ENCODE assay signal across 8 cellular contexts in the genomic region with DNA sequence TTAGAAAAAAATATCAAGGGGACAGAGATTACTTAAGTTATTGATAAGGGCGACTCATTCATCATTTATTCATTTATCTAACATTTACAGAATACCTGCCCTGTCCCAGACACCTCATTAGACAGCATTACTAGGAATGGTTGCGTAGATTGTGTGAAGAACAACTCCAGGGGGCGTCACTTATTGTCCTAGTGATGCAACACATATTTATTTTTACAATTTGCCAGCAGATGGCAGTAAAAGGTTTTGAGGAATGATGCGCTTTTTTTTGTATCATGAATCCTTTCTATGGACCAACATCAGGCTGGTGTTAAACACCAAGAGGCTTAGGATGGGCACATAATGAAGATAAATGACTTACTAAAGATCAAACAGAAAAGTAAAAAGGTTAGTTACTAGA. TPM values are rescaled to one million over a fixed set of nuclear protein-coding genes. Genes with fewer than 3 reads are reported as not detected.
DNase-seq lines count a peak whose midpoint lies in the region; ATAC-seq lines count a peak whose summit lies in the region.

No MANE protein-coding gene starts in this region.

- ATAC-seq in HG03520 (IDR thresholded peaks at IDR 0.05; ENCODE audit: unreplicated experiment) (no peak), HG03439 (IDR thresholded peaks at IDR 0.05; ENCODE audit: unreplicated experiment) (no peak)
- ATAC-seq in stimulated activated naive CD8-positive, alpha-beta T cell treated with anti-CD3 and anti-CD28 coated beads, Interleukin-15, amount 100 ng/mL, for 72 hours = no peak

- no peak overlapping the region for H3K4me3 ChIP-seq in MG63

- H3K9me3 ChIP-seq in MG63 = no peaks in the 10 kb centered on the region

- H3K4me1 Mint-ChIP-seq in stimulated activated naive CD8-positive, alpha-beta T cell treated with anti-CD3 and anti-CD28 coated beads, Interleukin-15, amount 100 ng/mL, for 72 hours = no peaks in the 10 kb centered on the region

- H3K27ac Mint-ChIP-seq in stimulated activated naive CD8-positive, alpha-beta T cell treated with anti-CD3 and anti-CD28 coated beads, Interleukin-15, amount 100 ng/mL, for 72 hours = no peak overlapping the region

- H3K27me3 ChIP-seq in MG63 = no peaks in the 10 kb centered on the region

- no peak overlapping the region for H3K4me3 Mint-ChIP-seq in stimulated activated naive CD8-positive, alpha-beta T cell treated with anti-CD3 and anti-CD28 coated beads, Interleukin-15, amount 100 ng/mL, for 72 hours

- H3K9me3 Mint-ChIP-seq in stimulated activated naive CD8-positive, alpha-beta T cell treated with anti-CD3 and anti-CD28 coated beads, Interleukin-15, amount 100 ng/mL, for 72 hours = no peaks in the 10 kb centered on the region

- DNase-seq in CMK (ENCODE audit: low read depth) = peak; percentile 58
- DNase-seq in HuH-7 (ENCODE audit: low spot score) = peak; percentile 24
- DNase-seq in RPMI7951 (ENCODE audit: low read depth) = peak; percentile 18
- peak; percentile 53 for DNase-seq in foreskin melanocyte
- no peak for DNase-seq in stimulated activated naive CD8-positive, alpha-beta T cell treated with anti-CD3 and anti-CD28 coated beads, Interleukin-15, amount 100 ng/mL, for 72 hours
- no peak for DNase-seq in MG63

- H3K27me3 Mint-ChIP-seq in stimulated activated naive CD8-positive, alpha-beta T cell treated with anti-CD3 and anti-CD28 coated beads, Interleukin-15, amount 100 ng/mL, for 72 hours = peaks cover 39% of the 10 kb centered on the region

- H3K36me3 ChIP-seq in MG63 = no peaks in the 10 kb centered on the region

RNA-seq across cellular contexts. Expression of a gene that starts 5.5 kb away (rescaled TPM):
- total RNA-seq in RPMI7951 (2014; rRNA removed; shearing (Covaris generic)) = 0.10 and 0.12 TPM in 2 replicates
- 2.5 and 2.8 TPM in 2 replicates for total RNA-seq in MG63 (2014; rRNA removed; shearing (Covaris generic); ENCODE audit: low replicate concordance)

Comparison
In these comparisons a context has a peak if more than half of its experiments do, and no peak if none do; other contexts are left out.
1. DNase-seq: peak in CMK (single experiment), HuH-7 (single experiment), RPMI7951 (single experiment) and foreskin melanocyte (single experiment); none in stimulated activated naive CD8-positive, alpha-beta T cell treated with anti-CD3 and anti-CD28 coated beads, Interleukin-15, amount 100 ng/mL, for 72 hours (0 of 2) and MG63 (single experiment).